In genomic region chr5:59102437-59102836, GRCh38 we compare ENCODE assay signal across 17 cellular contexts.
"Had no signal": no experiment of that assay in that cellular context is flagged by ENCODE, and none has a peak within 500 bp of the region (broad histone marks: within the 10 kb centered on the region; RNA-seq: fewer than 3 reads in every experiment).

No MANE protein-coding gene starts in this region.

- H3K27ac Mint-ChIP-seq: naive thymus-derived CD4-positive, alpha-beta T cell; nephron progenitor cell had no signal

- H3K4me3 Mint-ChIP-seq: naive thymus-derived CD4-positive, alpha-beta T cell; nephron progenitor cell had no signal

- H3K9me3 Mint-ChIP-seq: nephron progenitor cell had no signal

- H3K27me3 ChIP-seq: esophagus muscularis mucosa, gastrocnemius medialis, right lobe of liver, tibial nerve had no signal

- H3K36me3 ChIP-seq: esophagus muscularis mucosa, gastrocnemius medialis, prostate gland, right lobe of liver, tibial nerve had no signal

- H3K79me2 ChIP-seq: parathyroid adenoma had no signal

- H3K4me1 ChIP-seq: parathyroid adenoma, prostate gland had no signal

- DNase-seq: effector memory CD4-positive, alpha-beta T cell; gastrocnemius medialis; islet precursor cell; mammary epithelial cell; naive thymus-derived CD4-positive, alpha-beta T cell; nephron progenitor cell; retina; right lobe of liver; stimulated activated CD4-positive, alpha-beta T cell treated with anti-CD3 and anti-CD28 coated beads, Interleukin-2, amount 100 ng/mL, for 24 hours; stimulated activated CD4-positive, alpha-beta T cell treated with anti-CD3 and anti-CD28 coated beads, Interleukin-4, amount 100 ng/mL, for 4 hours; stimulated activated naive CD4-positive, alpha-beta T cell treated with Interleukin-2 at 50 U/mL for 16 hours had no signal

- H3K9me3 ChIP-seq: esophagus muscularis mucosa, gastrocnemius medialis, prostate gland, right lobe of liver, tibial nerve had no signal

- H3K4me3 ChIP-seq: esophagus muscularis mucosa, gastrocnemius medialis, prostate gland, right lobe of liver, tibial nerve had no signal

- H3K27ac ChIP-seq: epithelial cell of prostate, esophagus muscularis mucosa, parathyroid adenoma, prostate gland, right lobe of liver, tibial nerve had no signal

- ATAC-seq: gastrocnemius medialis; left lobe of liver; naive thymus-derived CD4-positive, alpha-beta T cell; right lobe of liver had no signal

- H2AFZ ChIP-seq: parathyroid adenoma had no signal

- H3K27me3 Mint-ChIP-seq: naive thymus-derived CD4-positive, alpha-beta T cell had no signal

- H3K9ac ChIP-seq: parathyroid adenoma had no signal
